ENCODE assay signal across 23 cellular contexts in the genomic region with DNA sequence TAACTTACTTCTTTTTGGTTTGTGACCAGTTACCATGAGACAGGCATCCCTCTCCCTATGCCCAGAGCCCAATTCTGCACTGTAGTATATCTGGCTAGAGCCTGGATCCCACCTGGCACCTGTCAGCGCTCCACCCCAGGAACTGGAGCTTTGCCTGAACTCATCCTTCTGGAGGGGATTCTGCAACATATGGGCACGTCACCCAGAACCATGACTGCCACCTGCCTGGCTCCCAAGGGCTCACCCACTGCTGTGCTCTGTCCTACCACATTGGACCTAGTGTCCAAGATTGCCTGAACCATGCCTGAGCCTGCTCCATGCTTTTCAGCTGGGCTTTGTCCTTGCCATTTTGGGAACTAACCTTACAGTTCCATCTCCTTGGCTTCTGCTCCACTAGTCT. TPM values are rescaled to one million over a fixed set of nuclear protein-coding genes. Genes with fewer than 3 reads are reported as not detected.
A peak's percentile ranks its signal among the peaks of the same experiment; 100 is the strongest.
DNase-seq lines count a peak whose midpoint lies in the region; ATAC-seq lines count a peak whose summit lies in the region.
"Had no signal": no experiment of that assay in that cellular context is flagged by ENCODE, and none has a peak within 500 bp of the region (broad histone marks: within the 10 kb centered on the region; RNA-seq: fewer than 3 reads in every experiment).

No MANE protein-coding gene starts in this region.

- no peaks in the 10 kb centered on the region for H3K79me1 ChIP-seq in neuronal stem cell (ENCODE audit: low read depth, low read length)

- H4K91ac ChIP-seq in neuronal stem cell (ENCODE audit: low read depth, low read length, poor library complexity), result no peak overlapping the region

- no peak overlapping the region for H4K8ac ChIP-seq in neuronal stem cell (ENCODE audit: low read depth, low read length)

- H3K4me1 ChIP-seq in neuronal stem cell (ENCODE audit: control insufficient read depth in 2 of 2, insufficient read depth in 1 of 2, low read depth in 1 of 2, low read length in 2 of 2), result no peaks in the 10 kb centered on the region
- H3K4me1 ChIP-seq: BE2C, BLaER1 had no signal

- no peak overlapping the region for H2BK15ac ChIP-seq in neuronal stem cell (ENCODE audit: low read length)

- H2BK12ac ChIP-seq in neuronal stem cell (ENCODE audit: low read length), result no peak overlapping the region

- H2BK5ac ChIP-seq in neuronal stem cell (ENCODE audit: low read length), result no peak overlapping the region

- H3K4me3 Mint-ChIP-seq in T-helper 17 cell, result no peak overlapping the region
- H3K4me3 Mint-ChIP-seq: CD14-positive monocyte; CD4-positive, alpha-beta memory T cell; CD4-positive, CD25-positive, alpha-beta regulatory T cell; CD8-positive, alpha-beta memory T cell had no signal

- no peak overlapping the region for H2AK5ac ChIP-seq in neuronal stem cell (ENCODE audit: low read depth, low read length)

- H3K27ac Mint-ChIP-seq in T-helper 17 cell, result no peak overlapping the region
- H3K27ac Mint-ChIP-seq: CD4-positive, alpha-beta memory T cell; CD4-positive, CD25-positive, alpha-beta regulatory T cell; CD8-positive, alpha-beta memory T cell had no signal

- DNase-seq in G401 (ENCODE audit: low spot score), result peak; percentile 92
- peak; percentile 90 for DNase-seq in cerebellar cortex (ENCODE audit: low spot score)
- DNase-seq in cerebellum (ENCODE audit: low spot score), result peak; percentile 75
- DNase-seq in neuronal stem cell (ENCODE audit: low spot score), result no peak
- DNase-seq in NK-92 treated with Interleukin-12 subunit alpha and Interleukin-12 subunit beta, amount 100 ng/mL, for 24 hours (lab: John Stamatoyannopoulos, UW), result no peak
- DNase-seq in T-helper 17 cell, result no peak
- no peak for DNase-seq in glomerular visceral epithelial cell (ENCODE audit: extremely low spot score)
- DNase-seq: 8988T; ACHN; BE2C; CD4-positive, alpha-beta memory T cell; CD4-positive, CD25-positive, alpha-beta regulatory T cell; CD8-positive, alpha-beta memory T cell; COR-L47; DMS 273 treated with DMSO at 0.1 percent for 48 hours; DMS153; DMS53; DMS79; DND-41; EL; GF-D8 had no signal

- no peak overlapping the region for H2BK120ac ChIP-seq in neuronal stem cell (ENCODE audit: low read depth, low read length)

- in situ Hi-C loops in G401 (cut with HindIII; ENCODE audit: low sequenced_read_pairs), result no loop called here

- no peak overlapping the region for H3K9ac ChIP-seq in neuronal stem cell (ENCODE audit: low read depth, low read length, poor library complexity)
- H3K9ac ChIP-seq: BLaER1 had no signal

- no peaks in the 10 kb centered on the region for H3K27me3 ChIP-seq in neuronal stem cell (ENCODE audit: control insufficient read depth in 3 of 3, insufficient read depth in 3 of 3, low read depth in 1 of 3, low read length in 3 of 3)
- H3K27me3 ChIP-seq: BE2C, BLaER1 had no signal

- peak overlapping the region in 1 of 2 donors; percentile 59 for H3K4me3 ChIP-seq in neuronal stem cell (ENCODE audit: low read length in 2 of 2)
- H3K4me3 ChIP-seq: BLaER1 had no signal

- H3K36me3 ChIP-seq in neuronal stem cell (replicated peaks in 1 of 2; ENCODE audit: control insufficient read depth in 2 of 2, insufficient read depth in 2 of 2, low read length in 2 of 2), result no peaks in the 10 kb centered on the region
- H3K36me3 ChIP-seq: BE2C, BLaER1 had no signal

- WGBS in neuronal stem cell (ENCODE audit: extremely low coverage in 2 of 2, insufficient read length in 2 of 2, insufficient replicate concordance in 1 of 2), 2 donors, result no CpG with 5 or more reads among the region's 2 CpGs

- H3K36me3 Mint-ChIP-seq in T-helper 17 cell (ENCODE audit: low read depth), result no peaks in the 10 kb centered on the region
- H3K36me3 Mint-ChIP-seq: CD14-positive monocyte; CD4-positive, alpha-beta memory T cell; CD4-positive, CD25-positive, alpha-beta regulatory T cell; CD8-positive, alpha-beta memory T cell had no signal

- H3K4me1 Mint-ChIP-seq in T-helper 17 cell, result no peaks in the 10 kb centered on the region
- H3K4me1 Mint-ChIP-seq: CD14-positive monocyte; CD4-positive, alpha-beta memory T cell; CD4-positive, CD25-positive, alpha-beta regulatory T cell; CD8-positive, alpha-beta memory T cell had no signal

- H3K4me2 ChIP-seq in neuronal stem cell (ENCODE audit: insufficient read depth, low read length, poor library complexity, severe bottlenecking), result no peak overlapping the region
- H3K4me2 ChIP-seq: BLaER1 had no signal

- H2AFZ ChIP-seq in neuronal stem cell (ENCODE audit: low read length), result no peak overlapping the region

- peaks cover 2 to 4% of the 10 kb centered on the region in 2 donors for H3K9me3 ChIP-seq in neuronal stem cell (replicated peaks in 1 of 2; ENCODE audit: control insufficient read depth in 2 of 2, insufficient read depth in 1 of 2, low read depth in 1 of 2, low read length in 2 of 2)
- no peaks in the 10 kb centered on the region for H3K9me3 ChIP-seq in T-helper 17 cell (ENCODE audit: control insufficient read depth, low read length, poor library complexity, severe bottlenecking)
- H3K9me3 ChIP-seq: BE2C, BLaER1 had no signal

- H3K27me3 Mint-ChIP-seq in T-helper 17 cell, result no peaks in the 10 kb centered on the region
- H3K27me3 Mint-ChIP-seq: CD4-positive, CD25-positive, alpha-beta regulatory T cell had no signal

- no peak overlapping the region for H3K14ac ChIP-seq in neuronal stem cell (ENCODE audit: low read length)

- ATAC-seq in T-helper 17 cell, result no peak

- no peak overlapping the region for H3K23ac ChIP-seq in neuronal stem cell (ENCODE audit: low read depth, low read length, poor library complexity)

- H3K4ac ChIP-seq in neuronal stem cell (ENCODE audit: low read length), result no peak overlapping the region

- H3K27ac ChIP-seq in neuronal stem cell (replicated peaks; ENCODE audit: low read length), result no peak overlapping the region
- H3K27ac ChIP-seq: BLaER1 had no signal

- peak overlapping the region; percentile 73 for H3K18ac ChIP-seq in neuronal stem cell (ENCODE audit: low read length)

RNA-seq across cellular contexts. Expression of a gene that starts 21.1 kb away (rescaled TPM):
- not detected in 2 replicates for total RNA-seq in G401 (2014; rRNA removed; shearing (Covaris generic))
- total RNA-seq in cerebellum (125 TPM), T-helper 17 cell (not detected)
- 5.2 TPM for polyA plus RNA-seq in neuronal stem cell (2013, experiment 1 of 2)
- 5.1 TPM for polyA plus RNA-seq in neuronal stem cell (2013, experiment 2 of 2)
- total RNA-seq: CD4-positive, alpha-beta memory T cell; CD4-positive, CD25-positive, alpha-beta regulatory T cell; CD8-positive, alpha-beta memory T cell had no signal
- polyA plus RNA-seq: CD14-positive monocyte; CD4-positive, alpha-beta memory T cell; CD4-positive, CD25-positive, alpha-beta regulatory T cell; CD8-positive, alpha-beta memory T cell had no signal

Comparison
In these comparisons a context has a peak if more than half of its experiments do, and no peak if none do; other contexts are left out.
1. DNase-seq: peak in G401 (single experiment), cerebellar cortex (single experiment) and cerebellum (single experiment); none in neuronal stem cell (single experiment), NK-92 treated with Interleukin-12 subunit alpha and Interleukin-12 subunit beta, amount 100 ng/mL, for 24 hours (single experiment), T-helper 17 cell (0 of 3) and glomerular visceral epithelial cell (single experiment).
2. RNA of a gene that starts 21.1 kb away (total RNA-seq): 125 TPM in cerebellum (single experiment); not detected in G401 and not detected in T-helper 17 cell; every median in the first group is over 100 times any median in the second.